ENCODE assay signal across 16 cellular contexts in the genomic region with DNA sequence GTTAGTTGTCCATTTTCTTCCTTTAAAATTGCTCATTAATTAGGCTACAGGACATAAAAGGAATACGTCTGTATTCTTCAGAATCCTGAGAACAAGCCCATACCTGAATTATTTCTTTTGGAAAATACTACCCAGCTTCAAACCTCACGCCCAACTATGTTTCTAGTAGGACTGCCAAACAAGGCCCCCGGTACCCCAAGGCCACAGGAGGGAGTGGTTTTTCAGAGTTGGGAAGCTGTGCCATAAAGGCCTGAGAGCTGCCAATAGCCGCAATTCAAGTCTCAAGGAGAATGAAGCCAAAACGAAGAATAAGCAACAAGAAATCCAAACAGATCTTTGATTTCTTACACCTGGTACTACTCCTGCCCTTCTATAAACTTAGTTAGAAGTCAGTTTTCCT. TPM values are rescaled to one million over a fixed set of nuclear protein-coding genes. Genes with fewer than 3 reads are reported as not detected.
DNase-seq lines count a peak whose midpoint lies in the region; ATAC-seq and TF ChIP-seq lines count a peak whose summit lies in the region.
"Had no signal": no experiment of that assay in that cellular context is flagged by ENCODE, and none has a peak within 500 bp of the region (broad histone marks: within the 10 kb centered on the region; RNA-seq: fewer than 3 reads in every experiment).

No MANE protein-coding gene starts in this region.

- H3K27ac ChIP-seq in epithelial cell of prostate (peak overlapping the region; percentile 54), ovary (peak overlapping the region in 1 of 2 donors; percentile 75)
- no peak overlapping the region for H3K27ac ChIP-seq in CD4-positive, alpha-beta T cell (ENCODE audit: low read depth, low read length)
- H3K27ac ChIP-seq: SJSA1 had no signal

- no peak for TF ChIP-seq POLR2A in ovary (IDR thresholded peaks at IDR 0.05)

- no peak for TF ChIP-seq CTCF in ovary (IDR thresholded peaks at IDR 0.05)
- no peak for TF ChIP-seq CTCF in CD4-positive, alpha-beta T cell (IDR thresholded peaks at IDR 0.05)

- POLR2A ChIA-PET in CD4-positive, alpha-beta T cell (lab: Charles Lee) = no interaction called here

- no peak for ATAC-seq in stimulated activated naive CD8-positive, alpha-beta T cell treated with anti-CD3 and anti-CD28 coated beads, Interleukin-15, amount 100 ng/mL, for 72 hours
- ATAC-seq in CD4-positive, alpha-beta T cell (ENCODE audit: poor library complexity) = no peak
- ATAC-seq in GM19035 (IDR thresholded peaks at IDR 0.05; ENCODE audit: unreplicated experiment) = no peak
- ATAC-seq: activated CD8-positive, alpha-beta T cell treated with anti-CD3 and anti-CD28 coated beads for 36 hours had no signal

- WGBS in ovary, 3 donors = 9 to 17% (median 14%) methylated on average over 5 of the region's 5 CpGs

- no peaks in the 10 kb centered on the region for H3K36me3 Mint-ChIP-seq in stimulated activated naive CD8-positive, alpha-beta T cell treated with anti-CD3 and anti-CD28 coated beads, Interleukin-15, Interleukin-2, amounts not matched to agents 100 ng/mL and 50 ng/mL, for 24 hours (ENCODE audit: low read depth)
- H3K36me3 Mint-ChIP-seq in CD4-positive, alpha-beta T cell (ENCODE audit: low read depth) = no peaks in the 10 kb centered on the region

- H3K27me3 Mint-ChIP-seq in stimulated activated naive CD8-positive, alpha-beta T cell treated with anti-CD3 and anti-CD28 coated beads, Interleukin-15, Interleukin-2, amounts not matched to agents 100 ng/mL and 50 ng/mL, for 24 hours = no peaks in the 10 kb centered on the region
- H3K27me3 Mint-ChIP-seq in stimulated activated naive CD8-positive, alpha-beta T cell treated with anti-CD3 and anti-CD28 coated beads, Interleukin-15, amount 100 ng/mL, for 72 hours = no peaks in the 10 kb centered on the region
- H3K27me3 Mint-ChIP-seq in CD4-positive, alpha-beta T cell = no peaks in the 10 kb centered on the region
- H3K27me3 Mint-ChIP-seq: activated CD8-positive, alpha-beta T cell treated with anti-CD3 and anti-CD28 coated beads for 36 hours had no signal

- CTCF ChIA-PET in CD4-positive, alpha-beta T cell (lab: Charles Lee) = interaction anchor here (2.3 kb wide), 1 partner anchor 14 kb away, joined by 8 read pairs; no protein-coding TSS in a partner anchor

- TF ChIP-seq EP300 in ovary (IDR thresholded peaks at IDR 0.05) = no peak

- H3K36me3 ChIP-seq in ovary = no peaks in the 10 kb centered on the region
- H3K36me3 ChIP-seq: SJSA1 had no signal

- peaks cover 13% of the 10 kb centered on the region for H3K4me1 ChIP-seq in ovary (ENCODE audit: insufficient read depth)

- no peak overlapping the region for H3K4me3 ChIP-seq in ovary
- H3K4me3 ChIP-seq: SJSA1 had no signal

- H3K9me3 ChIP-seq in ovary = no peaks in the 10 kb centered on the region
- no peaks in the 10 kb centered on the region for H3K9me3 ChIP-seq in CD4-positive, alpha-beta T cell (ENCODE audit: control insufficient read depth, low read length)
- H3K9me3 ChIP-seq: SJSA1 had no signal

- H3K27me3 ChIP-seq in ovary = no peaks in the 10 kb centered on the region
- no peaks in the 10 kb centered on the region for H3K27me3 ChIP-seq in CD4-positive, alpha-beta T cell (ENCODE audit: control insufficient read depth, insufficient read depth, low read length)
- H3K27me3 ChIP-seq: SJSA1 had no signal

- H3K4me3 Mint-ChIP-seq in stimulated activated naive CD8-positive, alpha-beta T cell treated with anti-CD3 and anti-CD28 coated beads, Interleukin-15, Interleukin-2, amounts not matched to agents 100 ng/mL and 50 ng/mL, for 24 hours = no peak overlapping the region
- no peak overlapping the region for H3K4me3 Mint-ChIP-seq in stimulated activated naive CD8-positive, alpha-beta T cell treated with anti-CD3 and anti-CD28 coated beads, Interleukin-15, amount 100 ng/mL, for 72 hours
- no peak overlapping the region for H3K4me3 Mint-ChIP-seq in CD4-positive, alpha-beta T cell
- H3K4me3 Mint-ChIP-seq: activated CD8-positive, alpha-beta T cell treated with anti-CD3 and anti-CD28 coated beads for 36 hours; activated T-helper 1 cell treated with anti-CD3 and anti-CD28 coated beads, Interleukin-12 subunit alpha, Interleukin-12 subunit beta, Interleukin-2, Interleukin-4 antibody, amounts not matched to agents 30 ng/mL and 10 ng/mL and 1 ng/mL, durations not matched to agents 14 hours and 24 hours and 36 hours had no signal

- intact Hi-C loops in ovary (cut with DNase I) = loop anchor here in 1 of 4 donors (10.0 kb wide), 1 partner anchor 47 kb away; a partner anchor contains a TSS
- intact Hi-C loops in CD4-positive, alpha-beta T cell (cut with DNase I, micrococcal nuclease) = no loop called here

- no peaks in the 10 kb centered on the region for H3K9me3 Mint-ChIP-seq in stimulated activated naive CD8-positive, alpha-beta T cell treated with anti-CD3 and anti-CD28 coated beads, Interleukin-15, Interleukin-2, amounts not matched to agents 100 ng/mL and 50 ng/mL, for 24 hours
- H3K9me3 Mint-ChIP-seq in stimulated activated naive CD8-positive, alpha-beta T cell treated with anti-CD3 and anti-CD28 coated beads, Interleukin-15, amount 100 ng/mL, for 72 hours = no peaks in the 10 kb centered on the region
- H3K9me3 Mint-ChIP-seq in CD4-positive, alpha-beta T cell = no peaks in the 10 kb centered on the region
- H3K9me3 Mint-ChIP-seq: activated CD8-positive, alpha-beta T cell treated with anti-CD3 and anti-CD28 coated beads for 36 hours; activated T-helper 1 cell treated with anti-CD3 and anti-CD28 coated beads, Interleukin-12 subunit alpha, Interleukin-12 subunit beta, Interleukin-2, Interleukin-4 antibody, amounts not matched to agents 30 ng/mL and 10 ng/mL and 1 ng/mL, durations not matched to agents 14 hours and 24 hours and 36 hours had no signal

- DNase-seq in stimulated activated naive CD8-positive, alpha-beta T cell treated with anti-CD3 and anti-CD28 coated beads, Interleukin-15, amount 100 ng/mL, for 72 hours = no peak
- DNase-seq in epithelial cell of prostate (ENCODE audit: low read depth, low spot score) (no peak), ovary (peak; percentile 39 to 65 (median 58)), SKM-1 (lab: John Stamatoyannopoulos, UW; ENCODE audit: unreplicated experiment) (no peak), NCI-H1092 (lab: John Stamatoyannopoulos, UW) (no peak)
- DNase-seq in CD4-positive, alpha-beta T cell = no peak
- DNase-seq: activated CD8-positive, alpha-beta T cell treated with anti-CD3 and anti-CD28 coated beads for 36 hours; aorta; foreskin melanocyte; NCI-H1436 treated with DMSO at 0.1 percent for 48 hours; NCI-H446 treated with DMSO at 0.1 percent for 48 hours; stimulated activated naive CD4-positive, alpha-beta T cell had no signal

- peak overlapping the region; percentile 46 for H3K27ac Mint-ChIP-seq in stimulated activated naive CD8-positive, alpha-beta T cell treated with anti-CD3 and anti-CD28 coated beads, Interleukin-15, Interleukin-2, amounts not matched to agents 100 ng/mL and 50 ng/mL, for 24 hours
- H3K27ac Mint-ChIP-seq in stimulated activated naive CD8-positive, alpha-beta T cell treated with anti-CD3 and anti-CD28 coated beads, Interleukin-15, amount 100 ng/mL, for 72 hours = no peak overlapping the region
- no peak overlapping the region for H3K27ac Mint-ChIP-seq in CD4-positive, alpha-beta T cell
- H3K27ac Mint-ChIP-seq: activated CD8-positive, alpha-beta T cell treated with anti-CD3 and anti-CD28 coated beads for 36 hours; activated T-helper 1 cell treated with anti-CD3 and anti-CD28 coated beads, Interleukin-12 subunit alpha, Interleukin-12 subunit beta, Interleukin-2, Interleukin-4 antibody, amounts not matched to agents 30 ng/mL and 10 ng/mL and 1 ng/mL, durations not matched to agents 14 hours and 24 hours and 36 hours had no signal

- peaks cover 40% of the 10 kb centered on the region for H3K4me1 Mint-ChIP-seq in stimulated activated naive CD8-positive, alpha-beta T cell treated with anti-CD3 and anti-CD28 coated beads, Interleukin-15, Interleukin-2, amounts not matched to agents 100 ng/mL and 50 ng/mL, for 24 hours (ENCODE audit: low read depth)
- peaks cover 50% of the 10 kb centered on the region for H3K4me1 Mint-ChIP-seq in stimulated activated naive CD8-positive, alpha-beta T cell treated with anti-CD3 and anti-CD28 coated beads, Interleukin-15, amount 100 ng/mL, for 72 hours
- peaks cover 78% of the 10 kb centered on the region for H3K4me1 Mint-ChIP-seq in CD4-positive, alpha-beta T cell (ENCODE audit: low read depth)

RNA-seq across cellular contexts. Expression of a gene that starts 48.3 kb away (rescaled TPM):
- 10 to 100 TPM; 30.5 to 46.1 (median 36.5) TPM for total RNA-seq in ovary
- 10 to 100 TPM; 12.4 to 50.7 TPM for polyA plus RNA-seq in ovary
- 10 to 100 TPM; 58.5 to 58.8 TPM for total RNA-seq in CD4-positive, alpha-beta T cell

RNA-seq across cellular contexts. Expression of a gene that starts 54.4 kb away (rescaled TPM):
- total RNA-seq in ovary = 10 to 100 TPM; 28.4 to 65.1 (median 47.4) TPM
- polyA plus RNA-seq in ovary = 10 to 100 TPM; 13.7 to 34.8 TPM
- total RNA-seq in CD4-positive, alpha-beta T cell = 10 to 100 TPM; 31.8 to 39.1 TPM

Comparison
In these comparisons a context has a peak if more than half of its experiments do, and no peak if none do; other contexts are left out.
1. DNase-seq: peak in ovary (5 of 5); none in stimulated activated naive CD8-positive, alpha-beta T cell treated with anti-CD3 and anti-CD28 coated beads, Interleukin-15, amount 100 ng/mL, for 72 hours (0 of 2), epithelial cell of prostate (single experiment), CD4-positive, alpha-beta T cell (0 of 10), SKM-1 (single experiment) and NCI-H1092 (single experiment).